Comparison of ENCODE assay signal across 1 cellular context in the genomic region with DNA sequence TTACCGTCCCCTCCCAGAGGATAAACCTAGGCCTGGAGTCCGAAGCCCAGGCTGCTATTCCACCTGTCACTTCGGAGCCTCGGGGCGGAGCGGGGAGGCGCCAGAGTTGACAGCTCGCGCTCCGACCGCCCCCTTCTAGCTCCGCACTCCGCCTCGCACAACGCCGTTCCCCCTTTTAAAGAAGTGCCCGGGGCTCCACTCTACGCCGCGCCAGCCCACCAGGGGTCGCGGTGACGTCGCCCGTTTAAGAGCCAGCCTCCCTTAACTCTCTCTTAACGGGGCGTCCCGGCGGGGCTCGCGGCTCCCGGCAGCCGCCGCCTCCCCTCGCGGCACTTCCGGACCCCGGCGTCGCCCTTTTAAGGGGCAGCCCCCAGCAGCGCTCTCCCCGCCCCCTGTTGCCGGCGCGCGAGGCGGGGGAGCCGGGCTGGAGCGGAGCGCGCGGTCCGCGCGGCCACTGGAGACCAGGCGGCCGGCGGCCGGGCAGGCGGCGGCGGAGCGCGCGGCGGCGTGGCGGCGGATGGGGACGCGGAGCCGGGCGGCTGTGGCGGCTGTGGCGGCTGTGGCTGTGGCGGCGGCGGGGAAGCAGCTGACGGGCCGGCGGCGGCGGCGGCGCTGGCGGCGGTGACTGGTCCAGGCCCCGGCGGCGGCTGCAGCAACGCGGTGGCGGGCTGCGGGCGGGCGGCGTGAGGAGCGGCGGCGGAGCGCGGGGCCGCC.
A peak's percentile ranks its signal among the peaks of the same experiment; 100 is the strongest.
TF ChIP-seq lines count a peak whose summit lies in the region.

TSS of gene INAFM2 (plus strand) at position 454 of the 714 bp plus-strand sequence. CDS start 364 bp downstream, outside the sequence.

TF ChIP-seq in HepG2, 621 proteins besides CTCF, POLR2A, EP300 and RAD21 (continued from another document and continues in another):
- TF ChIP-seq ZBTB4 (CRISPR knock-in tag; IDR thresholded peaks at IDR 0.05; ENCODE audit: borderline replicate concordance) (no peak), ZNF740 (CRISPR knock-in tag; IDR thresholded peaks at IDR 0.05) (peak; percentile 86), ZNF224 (CRISPR knock-in tag; IDR thresholded peaks at IDR 0.05) (no peak), TP53 (CRISPR knock-in tag; conservative IDR thresholded peaks at IDR 0.05) (no peak), RXRB (CRISPR knock-in tag; IDR thresholded peaks at IDR 0.05; ENCODE audit: borderline replicate concordance) (peak; percentile 31; the same call in 1 of the 2 replicates), SAP130 (CRISPR knock-in tag; IDR thresholded peaks at IDR 0.05; ENCODE audit: low read depth) (peak; percentile 95), SSRP1 (CRISPR knock-in tag; IDR thresholded peaks at IDR 0.05) (no peak), MIER3 (CRISPR knock-in tag; IDR thresholded peaks at IDR 0.05; ENCODE audit: borderline replicate concordance) (peak; percentile 17; the same call in 1 of the 2 replicates), TCF7 (IDR thresholded peaks at IDR 0.05; ENCODE audit: low read depth) (no peak), ZNF292 (CRISPR knock-in tag; IDR thresholded peaks at IDR 0.05; ENCODE audit: borderline replicate concordance, low read depth) (no peak), HDAC2 (CRISPR knock-in tag; IDR thresholded peaks at IDR 0.05) (0 out of 2 replicates have a peak, but pooled peaks have one; percentile 12), HNF1A (IDR thresholded peaks at IDR 0.05; ENCODE audit: low read depth) (no peak), HNF1A (CRISPR knock-in tag; IDR thresholded peaks at IDR 0.05; ENCODE audit: borderline replicate concordance) (peak; percentile 33; the same call in 1 of the 2 replicates), ZNF24 (IDR thresholded peaks at IDR 0.05) (no peak), ZNF839 (CRISPR knock-in tag; IDR thresholded peaks at IDR 0.05; ENCODE audit: borderline replicate concordance) (no peak), ZNF446 (CRISPR knock-in tag; IDR thresholded peaks at IDR 0.05) (0 out of 2 replicates have a peak, but pooled peaks have one; percentile 23), CAMTA2 (CRISPR knock-in tag; IDR thresholded peaks at IDR 0.05; ENCODE audit: borderline replicate concordance) (no peak), CBFB (CRISPR knock-in tag; IDR thresholded peaks at IDR 0.05) (0 out of 2 replicates have a peak, but pooled peaks have one; percentile 35), KDM4B (CRISPR knock-in tag; IDR thresholded peaks at IDR 0.05) (no peak), HNRNPL (IDR thresholded peaks at IDR 0.05; ENCODE audit: low read depth, low read length) (0 out of 2 replicates have a peak, but pooled peaks have one; percentile 40), JDP2 (CRISPR knock-in tag; IDR thresholded peaks at IDR 0.05; ENCODE audit: borderline replicate concordance) (no peak), SMAD1 (CRISPR knock-in tag; IDR thresholded peaks at IDR 0.05; ENCODE audit: borderline replicate concordance, low read depth) (no peak), ZNF572 (CRISPR knock-in tag; IDR thresholded peaks at IDR 0.05) (no peak), THAP7 (CRISPR knock-in tag; IDR thresholded peaks at IDR 0.05) (no peak), ZNF33B (CRISPR knock-in tag; IDR thresholded peaks at IDR 0.05) (0 out of 2 replicates have a peak, but pooled peaks have one; percentile 33), FLYWCH1 (CRISPR knock-in tag; IDR thresholded peaks at IDR 0.05) (no peak), HOXA7 (CRISPR knock-in tag; IDR thresholded peaks at IDR 0.05) (no peak), KDM6A (CRISPR knock-in tag; IDR thresholded peaks at IDR 0.05; ENCODE audit: low read depth) (0 out of 2 replicates have a peak, but pooled peaks have one; percentile 27), GPBP1L1 (CRISPR knock-in tag; IDR thresholded peaks at IDR 0.05) (no peak), CREB3 (CRISPR knock-in tag; IDR thresholded peaks at IDR 0.05) (no peak), SP4 (CRISPR knock-in tag; IDR thresholded peaks at IDR 0.05) (peak; percentile 89), NFKB2 (CRISPR knock-in tag; IDR thresholded peaks at IDR 0.05; ENCODE audit: borderline replicate concordance) (peak; percentile 75; the same call in 1 of the 2 replicates), ZNF3 (CRISPR knock-in tag; IDR thresholded peaks at IDR 0.05) (no peak), ZNF724P (CRISPR knock-in tag; IDR thresholded peaks at IDR 0.05; ENCODE audit: borderline replicate concordance) (no peak), AGO1 (IDR thresholded peaks at IDR 0.05; ENCODE audit: low read depth, low read length, poor library complexity, severe bottlenecking) (peak; percentile 29), ZBTB25 (CRISPR knock-in tag; IDR thresholded peaks at IDR 0.05) (peak; percentile 61; the same call in 1 of the 2 replicates), NFRKB (IDR thresholded peaks at IDR 0.05) (no peak), JUNB (CRISPR knock-in tag; IDR thresholded peaks at IDR 0.05; ENCODE audit: borderline replicate concordance) (no peak), ZFP62 (CRISPR knock-in tag; IDR thresholded peaks at IDR 0.05) (no peak), ESRRA (CRISPR knock-in tag; IDR thresholded peaks at IDR 0.05; ENCODE audit: low read depth) (peak; percentile 20; the same call in 1 of the 2 replicates), ZZZ3 (CRISPR knock-in tag; IDR thresholded peaks at IDR 0.05; ENCODE audit: borderline replicate concordance) (0 out of 2 replicates have a peak, but pooled peaks have one; percentile 33), ELF3 (CRISPR knock-in tag; IDR thresholded peaks at IDR 0.05) (peak; percentile 49; the same call in 1 of the 2 replicates), RBM39 (IDR thresholded peaks at IDR 0.05; ENCODE audit: low read depth, low read length, poor library complexity, severe bottlenecking) (no peak), ZNF546 (CRISPR knock-in tag; conservative IDR thresholded peaks at IDR 0.05) (no peak), POLR2AphosphoS5 (IDR thresholded peaks at IDR 0.05; ENCODE audit: low read depth, low read length) (no peak)
- TF ChIP-seq, protein P1, sequence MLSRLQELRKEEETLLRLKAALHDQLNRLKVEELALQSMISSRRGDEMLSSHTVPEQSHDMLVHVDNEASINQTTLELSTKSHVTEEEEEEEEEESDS (CRISPR knock-in tag; IDR thresholded peaks at IDR 0.05; ENCODE audit: borderline replicate concordance), result no peak
- TF ChIP-seq, protein P2, sequence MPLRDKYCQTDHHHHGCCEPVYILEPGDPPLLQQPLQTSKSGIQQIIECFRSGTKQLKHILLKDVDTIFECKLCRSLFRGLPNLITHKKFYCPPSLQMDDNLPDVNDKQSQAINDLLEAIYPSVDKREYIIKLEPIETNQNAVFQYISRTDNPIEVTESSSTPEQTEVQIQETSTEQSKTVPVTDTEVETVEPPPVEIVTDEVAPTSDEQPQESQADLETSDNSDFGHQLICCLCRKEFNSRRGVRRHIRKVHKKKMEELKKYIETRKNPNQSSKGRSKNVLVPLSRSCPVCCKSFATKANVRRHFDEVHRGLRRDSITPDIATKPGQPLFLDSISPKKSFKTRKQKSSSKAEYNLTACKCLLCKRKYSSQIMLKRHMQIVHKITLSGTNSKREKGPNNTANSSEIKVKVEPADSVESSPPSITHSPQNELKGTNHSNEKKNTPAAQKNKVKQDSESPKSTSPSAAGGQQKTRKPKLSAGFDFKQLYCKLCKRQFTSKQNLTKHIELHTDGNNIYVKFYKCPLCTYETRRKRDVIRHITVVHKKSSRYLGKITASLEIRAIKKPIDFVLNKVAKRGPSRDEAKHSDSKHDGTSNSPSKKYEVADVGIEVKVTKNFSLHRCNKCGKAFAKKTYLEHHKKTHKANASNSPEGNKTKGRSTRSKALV (CRISPR knock-in tag; IDR thresholded peaks at IDR 0.05), result peak; percentile 60
- TF ChIP-seq, protein P3, sequence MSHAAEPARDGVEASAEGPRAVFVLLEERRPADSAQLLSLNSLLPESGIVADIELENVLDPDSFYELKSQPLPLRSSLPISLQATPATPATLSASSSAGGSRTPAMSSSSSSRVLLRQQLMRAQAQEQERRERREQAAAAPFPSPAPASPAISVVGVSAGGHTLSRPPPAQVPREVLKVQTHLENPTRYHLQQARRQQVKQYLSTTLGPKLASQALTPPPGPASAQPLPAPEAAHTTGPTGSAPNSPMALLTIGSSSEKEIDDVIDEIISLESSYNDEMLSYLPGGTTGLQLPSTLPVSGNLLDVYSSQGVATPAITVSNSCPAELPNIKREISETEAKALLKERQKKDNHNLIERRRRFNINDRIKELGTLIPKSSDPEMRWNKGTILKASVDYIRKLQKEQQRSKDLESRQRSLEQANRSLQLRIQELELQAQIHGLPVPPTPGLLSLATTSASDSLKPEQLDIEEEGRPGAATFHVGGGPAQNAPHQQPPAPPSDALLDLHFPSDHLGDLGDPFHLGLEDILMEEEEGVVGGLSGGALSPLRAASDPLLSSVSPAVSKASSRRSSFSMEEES (CRISPR knock-in tag; IDR thresholded peaks at IDR 0.05), result no peak
